In genomic region chr17:74354123-74354522, GRCh38 we compare ENCODE assay signal across 9 cellular contexts. TPM values are rescaled to one million over a fixed set of nuclear protein-coding genes. Genes with fewer than 3 reads are reported as not detected.
DNase-seq lines count a peak whose midpoint lies in the region; ATAC-seq and TF ChIP-seq lines count a peak whose summit lies in the region.
"Had no signal": no experiment of that assay in that cellular context is flagged by ENCODE, and none has a peak within 500 bp of the region (broad histone marks: within the 10 kb centered on the region; RNA-seq: fewer than 3 reads in every experiment).

No MANE protein-coding gene starts in this region.

- BruUV-seq in Calu3 (replicated peaks; lab: Mats Ljungman, UMichigan): no TSS peak

- peak; percentile 76 for DNase-seq in Calu3
- DNase-seq in Kasumi-1 (lab: John Stamatoyannopoulos, UW): peak; percentile 84 to 86
- DNase-seq in activated CD4-positive, alpha-beta memory T cell treated with anti-CD3 and anti-CD28 coated beads, Interleukin-2, amount 10 ng/mL, durations not matched to agents 7 days and 5 days: peak; percentile 76
- DNase-seq in germinal center (ENCODE audit: low spot score): peak; percentile 49
- peak; percentile 76 for DNase-seq in stimulated activated CD4-positive, alpha-beta T cell treated with anti-CD3 and anti-CD28 coated beads, Interleukin-1b, Interleukin-23, amount 100 ng/mL, for 48 hours

- intact Hi-C loops in Calu3 (cut with micrococcal nuclease; ENCODE audit: unreplicated experiment): loop anchor here (2.0 kb wide), 1 partner anchor 53 kb away; no protein-coding TSS in a partner anchor

- H3K4me3 Mint-ChIP-seq in Calu3 (ENCODE audit: low read depth, unreplicated experiment): peak overlapping the region; percentile 22
- H3K4me3 Mint-ChIP-seq in activated CD4-positive, alpha-beta memory T cell treated with anti-CD3 and anti-CD28 coated beads, Interleukin-2, amount 10 ng/mL, durations not matched to agents 7 days and 5 days: no peak overlapping the region

- H3K4me1 Mint-ChIP-seq in Calu3 (ENCODE audit: low read depth, unreplicated experiment): peaks cover 9% of the 10 kb centered on the region
- H3K4me1 Mint-ChIP-seq in activated CD4-positive, alpha-beta memory T cell treated with anti-CD3 and anti-CD28 coated beads, Interleukin-2, amount 10 ng/mL, durations not matched to agents 7 days and 5 days: peaks cover 7% of the 10 kb centered on the region

- no peak for ATAC-seq in GM21526 (IDR thresholded peaks at IDR 0.05; ENCODE audit: low FRiP score, unreplicated experiment)
- ATAC-seq in HG03520 (IDR thresholded peaks at IDR 0.05; ENCODE audit: unreplicated experiment): no peak
- ATAC-seq in HG02759 (IDR thresholded peaks at IDR 0.05; ENCODE audit: unreplicated experiment): no peak

- peaks cover 90% of the 10 kb centered on the region for H3K27me3 Mint-ChIP-seq in Calu3 (ENCODE audit: unreplicated experiment)
- H3K27me3 Mint-ChIP-seq in activated CD4-positive, alpha-beta memory T cell treated with anti-CD3 and anti-CD28 coated beads, Interleukin-2, amount 10 ng/mL, durations not matched to agents 7 days and 5 days: peaks cover 67% of the 10 kb centered on the region

- CTCF ChIA-PET in Calu3 (lab: Charles Lee): no interaction called here
- CTCF ChIA-PET in activated CD4-positive, alpha-beta memory T cell treated with anti-CD3 and anti-CD28 coated beads, Interleukin-2, amount 10 ng/mL, durations not matched to agents 7 days and 5 days (lab: Charles Lee): interaction anchor here (1.4 to 8.9 kb wide), 4 partner anchors 14 to 141 kb away, joined by 3 to 75 read pairs (median 14); partner anchors contain the start of genes GPR142 and TTYH2

- H3K9me3 Mint-ChIP-seq in Calu3 (ENCODE audit: low read depth, unreplicated experiment): no peaks in the 10 kb centered on the region
- H3K9me3 Mint-ChIP-seq in activated CD4-positive, alpha-beta memory T cell treated with anti-CD3 and anti-CD28 coated beads, Interleukin-2, amount 10 ng/mL, durations not matched to agents 7 days and 5 days: no peaks in the 10 kb centered on the region

- TF ChIP-seq CTCF in Calu3 (IDR thresholded peaks at IDR 0.05; ENCODE audit: unreplicated experiment): peak; percentile 84

- no peaks in the 10 kb centered on the region for H3K36me3 Mint-ChIP-seq in Calu3 (ENCODE audit: insufficient read depth, unreplicated experiment)
- H3K36me3 Mint-ChIP-seq in activated CD4-positive, alpha-beta memory T cell treated with anti-CD3 and anti-CD28 coated beads, Interleukin-2, amount 10 ng/mL, durations not matched to agents 7 days and 5 days (ENCODE audit: low read depth): no peaks in the 10 kb centered on the region

- H3K27ac Mint-ChIP-seq in Calu3 (ENCODE audit: unreplicated experiment): no peak overlapping the region
- no peak overlapping the region for H3K27ac Mint-ChIP-seq in activated CD4-positive, alpha-beta memory T cell treated with anti-CD3 and anti-CD28 coated beads, Interleukin-2, amount 10 ng/mL, durations not matched to agents 7 days and 5 days

- POLR2A ChIA-PET in activated CD4-positive, alpha-beta memory T cell treated with anti-CD3 and anti-CD28 coated beads, Interleukin-2, amount 10 ng/mL, durations not matched to agents 7 days and 5 days (lab: Charles Lee): no interaction called here

RNA-seq across cellular contexts. Expression of gene BTBD17, which starts 7.5 kb away (rescaled TPM):
- total RNA-seq in Calu3 (2022): not detected in 2 replicates
- under 1 TPM in 1 of 2 experiments, not detected in 1; 0.18 TPM for total RNA-seq in activated CD4-positive, alpha-beta memory T cell treated with anti-CD3 and anti-CD28 coated beads, Interleukin-2, amount 10 ng/mL, durations not matched to agents 7 days and 5 days

RNA-seq across cellular contexts. Expression of gene GPR142, which starts 13.2 kb away (rescaled TPM):
- total RNA-seq in Calu3 (2022): not detected in 2 replicates
- total RNA-seq in activated CD4-positive, alpha-beta memory T cell treated with anti-CD3 and anti-CD28 coated beads, Interleukin-2, amount 10 ng/mL, durations not matched to agents 7 days and 5 days: under 1 TPM in 1 of 2 experiments, not detected in 1; 0.15 TPM
- total RNA-seq: temporal lobe had no signal

RNA-seq across cellular contexts. Expression of gene KIF19, which starts 28.1 kb away (rescaled TPM):
- not detected in 2 replicates for total RNA-seq in Calu3 (2022)
- total RNA-seq in activated CD4-positive, alpha-beta memory T cell treated with anti-CD3 and anti-CD28 coated beads, Interleukin-2, amount 10 ng/mL, durations not matched to agents 7 days and 5 days: 1 to 10 TPM; 3.5 to 3.8 TPM
